In genomic region chr7:988426-988911, GRCh38 we compare ENCODE assay signal across 1 cellular context.
TF ChIP-seq lines count a peak whose summit lies in the region.

No MANE protein-coding gene starts in this region.

TF ChIP-seq in GM12878, 131 proteins besides CTCF, POLR2A, EP300 and RAD21 (continues in another document):
- TF ChIP-seq SMAD5 (IDR thresholded peaks at IDR 0.05; ENCODE audit: low read depth) (no peak), NR2F1 (conservative IDR thresholded peaks at IDR 0.05) (no peak), CBX3 (IDR thresholded peaks at IDR 0.05; ENCODE audit: borderline replicate concordance, low read depth) (no peak), CBFB (IDR thresholded peaks at IDR 0.05; ENCODE audit: low read depth) (no peak), BCL3 (IDR thresholded peaks at IDR 0.05; ENCODE audit: borderline replicate concordance, insufficient read depth, low read depth, low read length, poor library complexity, severe bottlenecking) (no peak), E2F8 (IDR thresholded peaks at IDR 0.05; ENCODE audit: low read depth, partially characterized antibody) (no peak), STAT3 (IDR thresholded peaks at IDR 0.05; ENCODE audit: low read depth, low read length) (no peak), NFIC (IDR thresholded peaks at IDR 0.05; ENCODE audit: low read depth, low read length) (no peak), HDAC2 (IDR thresholded peaks at IDR 0.05) (no peak), KLF5 (IDR thresholded peaks at IDR 0.05; ENCODE audit: partially characterized antibody) (no peak), ATF3 (IDR thresholded peaks at IDR 0.05; ENCODE audit: borderline replicate concordance, extremely low read depth, low read depth, low read length) (no peak), IRF4 (IDR thresholded peaks at IDR 0.05; ENCODE audit: low read depth, low read length) (no peak), ASH2L (IDR thresholded peaks at IDR 0.05; ENCODE audit: borderline replicate concordance, low read depth) (no peak), SMAD1 (IDR thresholded peaks at IDR 0.05; ENCODE audit: low read depth, partially characterized antibody) (no peak), NFYA (IDR thresholded peaks at IDR 0.05; ENCODE audit: borderline replicate concordance, low read depth, low read length) (no peak), MXI1 (IDR thresholded peaks at IDR 0.05; ENCODE audit: low read depth, low read length) (no peak), ZNF24 (IDR thresholded peaks at IDR 0.05) (no peak), RB1 (IDR thresholded peaks at IDR 0.05; ENCODE audit: borderline replicate concordance) (no peak), CEBPZ (IDR thresholded peaks at IDR 0.05; ENCODE audit: low read depth, low read length) (no peak), TCF7 (IDR thresholded peaks at IDR 0.05; ENCODE audit: borderline replicate concordance) (no peak), BHLHE40 (IDR thresholded peaks at IDR 0.05; ENCODE audit: borderline replicate concordance in 1 of 2, low read depth in 2 of 2, low read length in 1 of 2) (no peak), BCL11A (IDR thresholded peaks at IDR 0.05; ENCODE audit: low read depth, low read length) (no peak), SUZ12 (IDR thresholded peaks at IDR 0.05; ENCODE audit: unreplicated experiment) (no peak), IKZF1 (conservative IDR thresholded peaks at IDR 0.05) (peak; percentile 43; the same call in 1 of the 2 replicates), MEF2A (IDR thresholded peaks at IDR 0.05; ENCODE audit: insufficient read depth, low read depth, low read length) (no peak), MAX (IDR thresholded peaks at IDR 0.05; ENCODE audit: low read depth, low read length) (no peak), SMC3 (IDR thresholded peaks at IDR 0.05; ENCODE audit: borderline replicate concordance, low read length) (no peak)
- TF ChIP-seq, protein P1, sequence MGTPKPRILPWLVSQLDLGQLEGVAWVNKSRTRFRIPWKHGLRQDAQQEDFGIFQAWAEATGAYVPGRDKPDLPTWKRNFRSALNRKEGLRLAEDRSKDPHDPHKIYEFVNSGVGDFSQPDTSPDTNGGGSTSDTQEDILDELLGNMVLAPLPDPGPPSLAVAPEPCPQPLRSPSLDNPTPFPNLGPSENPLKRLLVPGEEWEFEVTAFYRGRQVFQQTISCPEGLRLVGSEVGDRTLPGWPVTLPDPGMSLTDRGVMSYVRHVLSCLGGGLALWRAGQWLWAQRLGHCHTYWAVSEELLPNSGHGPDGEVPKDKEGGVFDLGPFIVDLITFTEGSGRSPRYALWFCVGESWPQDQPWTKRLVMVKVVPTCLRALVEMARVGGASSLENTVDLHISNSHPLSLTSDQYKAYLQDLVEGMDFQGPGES (IDR thresholded peaks at IDR 0.05) = no peak
- TF ChIP-seq, protein P2, sequence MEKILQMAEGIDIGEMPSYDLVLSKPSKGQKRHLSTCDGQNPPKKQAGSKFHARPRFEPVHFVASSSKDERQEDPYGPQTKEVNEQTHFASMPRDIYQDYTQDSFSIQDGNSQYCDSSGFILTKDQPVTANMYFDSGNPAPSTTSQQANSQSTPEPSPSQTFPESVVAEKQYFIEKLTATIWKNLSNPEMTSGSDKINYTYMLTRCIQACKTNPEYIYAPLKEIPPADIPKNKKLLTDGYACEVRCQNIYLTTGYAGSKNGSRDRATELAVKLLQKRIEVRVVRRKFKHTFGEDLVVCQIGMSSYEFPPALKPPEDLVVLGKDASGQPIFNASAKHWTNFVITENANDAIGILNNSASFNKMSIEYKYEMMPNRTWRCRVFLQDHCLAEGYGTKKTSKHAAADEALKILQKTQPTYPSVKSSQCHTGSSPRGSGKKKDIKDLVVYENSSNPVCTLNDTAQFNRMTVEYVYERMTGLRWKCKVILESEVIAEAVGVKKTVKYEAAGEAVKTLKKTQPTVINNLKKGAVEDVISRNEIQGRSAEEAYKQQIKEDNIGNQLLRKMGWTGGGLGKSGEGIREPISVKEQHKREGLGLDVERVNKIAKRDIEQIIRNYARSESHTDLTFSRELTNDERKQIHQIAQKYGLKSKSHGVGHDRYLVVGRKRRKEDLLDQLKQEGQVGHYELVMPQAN (conservative IDR thresholded peaks at IDR 0.05) = no peak
- TF ChIP-seq, protein P3, sequence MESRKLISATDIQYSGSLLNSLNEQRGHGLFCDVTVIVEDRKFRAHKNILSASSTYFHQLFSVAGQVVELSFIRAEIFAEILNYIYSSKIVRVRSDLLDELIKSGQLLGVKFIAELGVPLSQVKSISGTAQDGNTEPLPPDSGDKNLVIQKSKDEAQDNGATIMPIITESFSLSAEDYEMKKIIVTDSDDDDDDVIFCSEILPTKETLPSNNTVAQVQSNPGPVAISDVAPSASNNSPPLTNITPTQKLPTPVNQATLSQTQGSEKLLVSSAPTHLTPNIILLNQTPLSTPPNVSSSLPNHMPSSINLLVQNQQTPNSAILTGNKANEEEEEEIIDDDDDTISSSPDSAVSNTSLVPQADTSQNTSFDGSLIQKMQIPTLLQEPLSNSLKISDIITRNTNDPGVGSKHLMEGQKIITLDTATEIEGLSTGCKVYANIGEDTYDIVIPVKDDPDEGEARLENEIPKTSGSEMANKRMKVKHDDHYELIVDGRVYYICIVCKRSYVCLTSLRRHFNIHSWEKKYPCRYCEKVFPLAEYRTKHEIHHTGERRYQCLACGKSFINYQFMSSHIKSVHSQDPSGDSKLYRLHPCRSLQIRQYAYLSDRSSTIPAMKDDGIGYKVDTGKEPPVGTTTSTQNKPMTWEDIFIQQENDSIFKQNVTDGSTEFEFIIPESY (IDR thresholded peaks at IDR 0.05) = peak; percentile 31; the same call in 1 of the 2 replicates
- TF ChIP-seq, protein P4, sequence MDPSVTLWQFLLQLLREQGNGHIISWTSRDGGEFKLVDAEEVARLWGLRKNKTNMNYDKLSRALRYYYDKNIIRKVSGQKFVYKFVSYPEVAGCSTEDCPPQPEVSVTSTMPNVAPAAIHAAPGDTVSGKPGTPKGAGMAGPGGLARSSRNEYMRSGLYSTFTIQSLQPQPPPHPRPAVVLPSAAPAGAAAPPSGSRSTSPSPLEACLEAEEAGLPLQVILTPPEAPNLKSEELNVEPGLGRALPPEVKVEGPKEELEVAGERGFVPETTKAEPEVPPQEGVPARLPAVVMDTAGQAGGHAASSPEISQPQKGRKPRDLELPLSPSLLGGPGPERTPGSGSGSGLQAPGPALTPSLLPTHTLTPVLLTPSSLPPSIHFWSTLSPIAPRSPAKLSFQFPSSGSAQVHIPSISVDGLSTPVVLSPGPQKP (IDR thresholded peaks at IDR 0.05; ENCODE audit: low read depth, low read length) = no peak
- TF ChIP-seq, protein P5, sequence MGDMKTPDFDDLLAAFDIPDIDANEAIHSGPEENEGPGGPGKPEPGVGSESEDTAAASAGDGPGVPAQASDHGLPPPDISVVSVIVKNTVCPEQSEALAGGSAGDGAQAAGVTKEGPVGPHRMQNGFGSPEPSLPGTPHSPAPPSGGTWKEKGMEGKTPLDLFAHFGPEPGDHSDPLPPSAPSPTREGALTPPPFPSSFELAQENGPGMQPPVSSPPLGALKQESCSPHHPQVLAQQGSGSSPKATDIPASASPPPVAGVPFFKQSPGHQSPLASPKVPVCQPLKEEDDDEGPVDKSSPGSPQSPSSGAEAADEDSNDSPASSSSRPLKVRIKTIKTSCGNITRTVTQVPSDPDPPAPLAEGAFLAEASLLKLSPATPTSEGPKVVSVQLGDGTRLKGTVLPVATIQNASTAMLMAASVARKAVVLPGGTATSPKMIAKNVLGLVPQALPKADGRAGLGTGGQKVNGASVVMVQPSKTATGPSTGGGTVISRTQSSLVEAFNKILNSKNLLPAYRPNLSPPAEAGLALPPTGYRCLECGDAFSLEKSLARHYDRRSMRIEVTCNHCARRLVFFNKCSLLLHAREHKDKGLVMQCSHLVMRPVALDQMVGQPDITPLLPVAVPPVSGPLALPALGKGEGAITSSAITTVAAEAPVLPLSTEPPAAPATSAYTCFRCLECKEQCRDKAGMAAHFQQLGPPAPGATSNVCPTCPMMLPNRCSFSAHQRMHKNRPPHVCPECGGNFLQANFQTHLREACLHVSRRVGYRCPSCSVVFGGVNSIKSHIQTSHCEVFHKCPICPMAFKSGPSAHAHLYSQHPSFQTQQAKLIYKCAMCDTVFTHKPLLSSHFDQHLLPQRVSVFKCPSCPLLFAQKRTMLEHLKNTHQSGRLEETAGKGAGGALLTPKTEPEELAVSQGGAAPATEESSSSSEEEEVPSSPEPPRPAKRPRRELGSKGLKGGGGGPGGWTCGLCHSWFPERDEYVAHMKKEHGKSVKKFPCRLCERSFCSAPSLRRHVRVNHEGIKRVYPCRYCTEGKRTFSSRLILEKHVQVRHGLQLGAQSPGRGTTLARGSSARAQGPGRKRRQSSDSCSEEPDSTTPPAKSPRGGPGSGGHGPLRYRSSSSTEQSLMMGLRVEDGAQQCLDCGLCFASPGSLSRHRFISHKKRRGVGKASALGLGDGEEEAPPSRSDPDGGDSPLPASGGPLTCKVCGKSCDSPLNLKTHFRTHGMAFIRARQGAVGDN (IDR thresholded peaks at IDR 0.05) = 0 out of 2 replicates have a peak, but pooled peaks have one; percentile 55
- TF ChIP-seq, protein P6, sequence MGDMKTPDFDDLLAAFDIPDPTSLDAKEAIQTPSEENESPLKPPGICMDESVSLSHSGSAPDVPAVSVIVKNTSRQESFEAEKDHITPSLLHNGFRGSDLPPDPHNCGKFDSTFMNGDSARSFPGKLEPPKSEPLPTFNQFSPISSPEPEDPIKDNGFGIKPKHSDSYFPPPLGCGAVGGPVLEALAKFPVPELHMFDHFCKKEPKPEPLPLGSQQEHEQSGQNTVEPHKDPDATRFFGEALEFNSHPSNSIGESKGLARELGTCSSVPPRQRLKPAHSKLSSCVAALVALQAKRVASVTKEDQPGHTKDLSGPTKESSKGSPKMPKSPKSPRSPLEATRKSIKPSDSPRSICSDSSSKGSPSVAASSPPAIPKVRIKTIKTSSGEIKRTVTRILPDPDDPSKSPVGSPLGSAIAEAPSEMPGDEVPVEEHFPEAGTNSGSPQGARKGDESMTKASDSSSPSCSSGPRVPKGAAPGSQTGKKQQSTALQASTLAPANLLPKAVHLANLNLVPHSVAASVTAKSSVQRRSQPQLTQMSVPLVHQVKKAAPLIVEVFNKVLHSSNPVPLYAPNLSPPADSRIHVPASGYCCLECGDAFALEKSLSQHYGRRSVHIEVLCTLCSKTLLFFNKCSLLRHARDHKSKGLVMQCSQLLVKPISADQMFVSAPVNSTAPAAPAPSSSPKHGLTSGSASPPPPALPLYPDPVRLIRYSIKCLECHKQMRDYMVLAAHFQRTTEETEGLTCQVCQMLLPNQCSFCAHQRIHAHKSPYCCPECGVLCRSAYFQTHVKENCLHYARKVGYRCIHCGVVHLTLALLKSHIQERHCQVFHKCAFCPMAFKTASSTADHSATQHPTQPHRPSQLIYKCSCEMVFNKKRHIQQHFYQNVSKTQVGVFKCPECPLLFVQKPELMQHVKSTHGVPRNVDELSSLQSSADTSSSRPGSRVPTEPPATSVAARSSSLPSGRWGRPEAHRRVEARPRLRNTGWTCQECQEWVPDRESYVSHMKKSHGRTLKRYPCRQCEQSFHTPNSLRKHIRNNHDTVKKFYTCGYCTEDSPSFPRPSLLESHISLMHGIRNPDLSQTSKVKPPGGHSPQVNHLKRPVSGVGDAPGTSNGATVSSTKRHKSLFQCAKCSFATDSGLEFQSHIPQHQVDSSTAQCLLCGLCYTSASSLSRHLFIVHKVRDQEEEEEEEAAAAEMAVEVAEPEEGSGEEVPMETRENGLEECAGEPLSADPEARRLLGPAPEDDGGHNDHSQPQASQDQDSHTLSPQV (IDR thresholded peaks at IDR 0.05) = no peak
